Comparison of ENCODE assay signal across 31 cellular contexts in genomic region chr18:24553886-24554285, GRCh38.
"Had no signal": no experiment of that assay in that cellular context is flagged by ENCODE, and none has a peak within 500 bp of the region (broad histone marks: within the 10 kb centered on the region; RNA-seq: fewer than 3 reads in every experiment).

No MANE protein-coding gene starts in this region.

- H3K9me3 Mint-ChIP-seq: central memory CD8-positive, alpha-beta T cell; immature natural killer cell; natural killer cell treated with Interleukin-12 subunit alpha and Interleukin-12 subunit beta and Interleukin-15 and Interleukin-18, amount 100 ng/mL, for 72 hours; stimulated activated memory B cell treated with anti-CD40 and anti-IgM and Interleukin-4, amounts not matched to agents 10 μg/mL and 1 μg/mL and 100 μg/mL, for 72 hours; stimulated activated naive CD8-positive, alpha-beta T cell treated with anti-CD3 and anti-CD28 coated beads, Interleukin-15, amount 100 ng/mL, for 72 hours had no signal

- H3K9me3 ChIP-seq: left ventricle myocardium inferior, mucosa of descending colon, ovary, prostate gland, upper lobe of left lung had no signal

- H3K27ac Mint-ChIP-seq: activated CD4-positive, alpha-beta T cell treated with anti-CD3 and anti-CD28 coated beads for 36 hours; activated CD8-positive, alpha-beta memory T cell treated with anti-CD3 and anti-CD28 coated beads, Interleukin-2, amount 10 ng/mL, durations not matched to agents 7 days and 5 days; activated CD8-positive, alpha-beta T cell treated with anti-CD3 and anti-CD28 coated beads, Interleukin-2, amount 10 ng/mL, durations not matched to agents 7 days and 5 days; activated naive CD8-positive, alpha-beta T cell; immature natural killer cell; natural killer cell treated with Interleukin-12 subunit alpha and Interleukin-12 subunit beta and Interleukin-15 and Interleukin-18, amount 100 ng/mL, for 72 hours; stimulated activated memory B cell treated with anti-CD40 and anti-IgM and Interleukin-4, amounts not matched to agents 10 μg/mL and 1 μg/mL and 100 μg/mL, for 72 hours; stimulated activated naive CD8-positive, alpha-beta T cell treated with anti-CD3 and anti-CD28 coated beads, Interleukin-15, amount 100 ng/mL, for 72 hours had no signal

- H3K4me1 Mint-ChIP-seq: activated CD4-positive, alpha-beta T cell treated with anti-CD3 and anti-CD28 coated beads for 36 hours; activated CD8-positive, alpha-beta memory T cell treated with anti-CD3 and anti-CD28 coated beads, Interleukin-2, amount 10 ng/mL, durations not matched to agents 7 days and 5 days; central memory CD8-positive, alpha-beta T cell; immature natural killer cell; stimulated activated memory B cell treated with anti-CD40 and anti-IgM and Interleukin-4, amounts not matched to agents 10 μg/mL and 1 μg/mL and 100 μg/mL, for 72 hours; stimulated activated naive CD8-positive, alpha-beta T cell treated with anti-CD3 and anti-CD28 coated beads, Interleukin-15, amount 100 ng/mL, for 72 hours had no signal

- DNase-seq: activated CD4-positive, alpha-beta T cell treated with anti-CD3 and anti-CD28 coated beads for 36 hours; activated CD4-positive, CD25-positive, alpha-beta regulatory T cell; activated CD8-positive, alpha-beta memory T cell treated with anti-CD3 and anti-CD28 coated beads, Interleukin-2, amount 10 ng/mL, durations not matched to agents 7 days and 5 days; activated CD8-positive, alpha-beta T cell treated with anti-CD3 and anti-CD28 coated beads, Interleukin-2, amount 10 ng/mL, durations not matched to agents 7 days and 5 days; activated naive CD4-positive, alpha-beta T cell treated with Interleukin-2 at 50 U/mL for 16 hours; activated T-cell treated with anti-CD3 and anti-CD28 coated beads, Interleukin-2, amount 50 U/mL, for 48 hours; anterior cingulate cortex; effector CD4-positive, alpha-beta T cell; foreskin fibroblast; head of caudate nucleus; hypothalamus; immature natural killer cell; kidney glomerular epithelial cell; left ventricle myocardium inferior; mucosa of descending colon; ovary; retina; small intestine; stimulated activated CD4-positive, alpha-beta T cell treated with anti-CD3 and anti-CD28 coated beads, Interleukin-1b, Interleukin-23, amount 100 ng/mL, for 48 hours; stimulated activated CD4-positive, alpha-beta T cell treated with anti-CD3 and anti-CD28 coated beads, Interleukin-4, amount 100 ng/mL, for 4 hours; stimulated activated CD8-positive, alpha-beta memory T cell treated with anti-CD3 and anti-CD28 coated beads, Interleukin-4, amount 100 ng/mL, for 48 hours; stimulated activated naive CD8-positive, alpha-beta T cell treated with anti-CD3 and anti-CD28 coated beads, Interleukin-15, amount 100 ng/mL, for 72 hours; substantia nigra; upper lobe of left lung had no signal

- H3K4me3 ChIP-seq: left ventricle myocardium inferior, lung, mucosa of descending colon, ovary, prostate gland, upper lobe of left lung had no signal

- H3K4me1 ChIP-seq: left ventricle myocardium inferior, prostate gland, upper lobe of left lung had no signal

- ATAC-seq: activated CD4-positive, alpha-beta T cell treated with anti-CD3 and anti-CD28 coated beads for 36 hours; activated CD8-positive, alpha-beta memory T cell treated with anti-CD3 and anti-CD28 coated beads, Interleukin-2, amount 10 ng/mL, durations not matched to agents 7 days and 5 days; activated CD8-positive, alpha-beta T cell treated with anti-CD3 and anti-CD28 coated beads, Interleukin-2, amount 10 ng/mL, durations not matched to agents 7 days and 5 days; mucosa of descending colon; natural killer cell treated with Interleukin-12 subunit alpha and Interleukin-12 subunit beta and Interleukin-15 and Interleukin-18, amount 100 ng/mL, for 72 hours; sciatic nerve; stimulated activated memory B cell treated with anti-CD40 and anti-IgM and Interleukin-4, amounts not matched to agents 10 μg/mL and 1 μg/mL and 100 μg/mL, for 72 hours; stimulated activated naive CD8-positive, alpha-beta T cell treated with anti-CD3 and anti-CD28 coated beads, Interleukin-15, amount 100 ng/mL, for 72 hours had no signal

- H3K36me3 ChIP-seq: left ventricle myocardium inferior, ovary, prostate gland, upper lobe of left lung had no signal

- H3K4me3 Mint-ChIP-seq: activated CD4-positive, alpha-beta T cell treated with anti-CD3 and anti-CD28 coated beads for 36 hours; activated CD8-positive, alpha-beta memory T cell treated with anti-CD3 and anti-CD28 coated beads, Interleukin-2, amount 10 ng/mL, durations not matched to agents 7 days and 5 days; activated CD8-positive, alpha-beta T cell treated with anti-CD3 and anti-CD28 coated beads, Interleukin-2, amount 10 ng/mL, durations not matched to agents 7 days and 5 days; activated naive CD8-positive, alpha-beta T cell; central memory CD8-positive, alpha-beta T cell; immature natural killer cell; natural killer cell treated with Interleukin-12 subunit alpha and Interleukin-12 subunit beta and Interleukin-15 and Interleukin-18, amount 100 ng/mL, for 72 hours; stimulated activated memory B cell treated with anti-CD40 and anti-IgM and Interleukin-4, amounts not matched to agents 10 μg/mL and 1 μg/mL and 100 μg/mL, for 72 hours; stimulated activated naive CD8-positive, alpha-beta T cell treated with anti-CD3 and anti-CD28 coated beads, Interleukin-15, amount 100 ng/mL, for 72 hours had no signal

- H3K36me3 Mint-ChIP-seq: activated CD8-positive, alpha-beta memory T cell treated with anti-CD3 and anti-CD28 coated beads, Interleukin-2, amount 10 ng/mL, durations not matched to agents 7 days and 5 days; activated naive CD8-positive, alpha-beta T cell; immature natural killer cell; natural killer cell treated with Interleukin-12 subunit alpha and Interleukin-12 subunit beta and Interleukin-15 and Interleukin-18, amount 100 ng/mL, for 72 hours; stimulated activated memory B cell treated with anti-CD40 and anti-IgM and Interleukin-4, amounts not matched to agents 10 μg/mL and 1 μg/mL and 100 μg/mL, for 72 hours had no signal

- H3K27ac ChIP-seq: left ventricle myocardium inferior, ovary, prostate gland, upper lobe of left lung had no signal

- H3K27me3 Mint-ChIP-seq: central memory CD8-positive, alpha-beta T cell; stimulated activated naive CD8-positive, alpha-beta T cell treated with anti-CD3 and anti-CD28 coated beads, Interleukin-15, amount 100 ng/mL, for 72 hours had no signal

- H3K27me3 ChIP-seq: ovary, upper lobe of left lung had no signal
